ENCODE assay signal across 1 cellular context in genomic region chr10:33290286-33291052, GRCh38.
TF ChIP-seq lines count a peak whose summit lies in the region.

No MANE protein-coding gene starts in this region.

TF ChIP-seq in HEK293, 187 proteins besides CTCF, POLR2A, EP300 and RAD21 (continued from another document and continues in another):
- TF ChIP-seq ZNF221 (tag by site-specific recombination; IDR thresholded peaks at IDR 0.05; ENCODE audit: borderline replicate concordance) = no peak
- TF ChIP-seq ZNF530 (tag by site-specific recombination; IDR thresholded peaks at IDR 0.05; ENCODE audit: low read depth) = no peak
- TF ChIP-seq ZSCAN18 (tag by site-specific recombination; IDR thresholded peaks at IDR 0.05) = no peak
- TF ChIP-seq ZNF544 (tag by site-specific recombination; IDR thresholded peaks at IDR 0.05) = no peak
- no peak for TF ChIP-seq ZNF792 (tag by site-specific recombination; IDR thresholded peaks at IDR 0.05)
- TF ChIP-seq ZNF169 (tag by site-specific recombination; IDR thresholded peaks at IDR 0.05) = no peak
- no peak for TF ChIP-seq ZNF140 (tag by site-specific recombination; IDR thresholded peaks at IDR 0.05)
- TF ChIP-seq ZNF280C (tag by site-specific recombination; IDR thresholded peaks at IDR 0.05) = no peak
- no peak for TF ChIP-seq ZNF114 (tag by site-specific recombination; IDR thresholded peaks at IDR 0.05)
- no peak for TF ChIP-seq KLF1 (tag by site-specific recombination; IDR thresholded peaks at IDR 0.05)
- peak; percentile 64; the same call in 1 of the 2 replicates for TF ChIP-seq ZIC2 (tag by site-specific recombination; IDR thresholded peaks at IDR 0.05)
- TF ChIP-seq ZNF629 (tag by site-specific recombination; IDR thresholded peaks at IDR 0.05) = peak; percentile 52; the same call in 1 of the 2 replicates
- no peak for TF ChIP-seq ZNF473 (tag by site-specific recombination; IDR thresholded peaks at IDR 0.05)
- no peak for TF ChIP-seq BCL11B (tag by site-specific recombination; IDR thresholded peaks at IDR 0.05; ENCODE audit: low read depth)
- TF ChIP-seq OVOL3 (tag by site-specific recombination; IDR thresholded peaks at IDR 0.05) = no peak
- TF ChIP-seq ZBTB21 (tag by site-specific recombination; IDR thresholded peaks at IDR 0.05) = no peak
- 0 out of 2 replicates have a peak, but pooled peaks have one; percentile 50 for TF ChIP-seq ZBTB44 (tag by site-specific recombination; IDR thresholded peaks at IDR 0.05)
- no peak for TF ChIP-seq ZNF391 (tag by site-specific recombination; IDR thresholded peaks at IDR 0.05; ENCODE audit: borderline replicate concordance, low read depth)
- no peak for TF ChIP-seq ZBTB11 (tag by site-specific recombination; conservative IDR thresholded peaks at IDR 0.05; ENCODE audit: low read depth)
- no peak for TF ChIP-seq ZNF785 (tag by site-specific recombination; IDR thresholded peaks at IDR 0.05)
- TF ChIP-seq ZXDB (tag by site-specific recombination; IDR thresholded peaks at IDR 0.05) = peak; percentile 30
- TF ChIP-seq ZBTB6 (tag by site-specific recombination; IDR thresholded peaks at IDR 0.05) = no peak
- TF ChIP-seq ZNF202 (tag by site-specific recombination; IDR thresholded peaks at IDR 0.05; ENCODE audit: borderline replicate concordance) = no peak
- no peak for TF ChIP-seq ZFP37 (tag by site-specific recombination; IDR thresholded peaks at IDR 0.05)
- TF ChIP-seq ZFP41 (tag by site-specific recombination; IDR thresholded peaks at IDR 0.05; ENCODE audit: borderline replicate concordance) = no peak
- TF ChIP-seq ZNF488 (tag by site-specific recombination; IDR thresholded peaks at IDR 0.05) = no peak
- no peak for TF ChIP-seq ZNF76 (tag by site-specific recombination; IDR thresholded peaks at IDR 0.05; ENCODE audit: borderline replicate concordance, low read depth)
- TF ChIP-seq ZNF133 (tag by site-specific recombination; IDR thresholded peaks at IDR 0.05) = no peak; the same call in 1 of the 2 replicates
- TF ChIP-seq FEZF1 (tag by site-specific recombination; IDR thresholded peaks at IDR 0.05) = peak; percentile 21; the same call in 1 of the 2 replicates
- TF ChIP-seq IKZF3 (tag by site-specific recombination; IDR thresholded peaks at IDR 0.05) = no peak; the same call in 1 of the 2 replicates
- no peak for TF ChIP-seq RBAK (tag by site-specific recombination; IDR thresholded peaks at IDR 0.05)
- TF ChIP-seq ZNF639 (tag by site-specific recombination; IDR thresholded peaks at IDR 0.05) = no peak
- 0 out of 2 replicates have a peak, but pooled peaks have one; percentile 35 for TF ChIP-seq ZNF423 (tag by site-specific recombination; IDR thresholded peaks at IDR 0.05)
- TF ChIP-seq ZSCAN23 (tag by site-specific recombination; IDR thresholded peaks at IDR 0.05) = no peak
- no peak for TF ChIP-seq ZNF645 (tag by site-specific recombination; IDR thresholded peaks at IDR 0.05)
- TF ChIP-seq ZNF266 (tag by site-specific recombination; IDR thresholded peaks at IDR 0.05; ENCODE audit: low read depth) = no peak
- TF ChIP-seq KLF8 (tag by site-specific recombination; IDR thresholded peaks at IDR 0.05) = no peak
- TF ChIP-seq ZBTB26 (tag by site-specific recombination; optimal IDR thresholded peaks at IDR 0.05) = no peak
- no peak for TF ChIP-seq ZFP3 (tag by site-specific recombination; IDR thresholded peaks at IDR 0.05; ENCODE audit: low read depth)
- TF ChIP-seq ZNF362 (tag by site-specific recombination; IDR thresholded peaks at IDR 0.05) = no peak
- no peak for TF ChIP-seq HOXD13 (CRISPR knock-in tag; IDR thresholded peaks at IDR 0.05; ENCODE audit: borderline replicate concordance)
- no peak for TF ChIP-seq ZBTB10 (tag by site-specific recombination; IDR thresholded peaks at IDR 0.05)
